ENCODE assay signal across 16 cellular contexts in genomic region chr13:100527644-100528043, GRCh38.
DNase-seq lines count a peak whose midpoint lies in the region; ATAC-seq and TF ChIP-seq lines count a peak whose summit lies in the region.
"Had no signal": no experiment of that assay in that cellular context is flagged by ENCODE, and none has a peak within 500 bp of the region (broad histone marks: within the 10 kb centered on the region; RNA-seq: fewer than 3 reads in every experiment).

No MANE protein-coding gene starts in this region.

- DNase-seq in activated naive CD4-positive, alpha-beta T cell treated with anti-CD3 and anti-CD28 coated beads, Interleukin-2, amount 10 ng/mL, durations not matched to agents 7 days and 5 days: peak; percentile 5
- DNase-seq in activated naive CD4-positive, alpha-beta T cell treated with anti-CD3 and anti-CD28 coated beads, Interleukin-2, amount 50 U/mL, for 72 hours (ENCODE audit: low spot score in 2 of 2): no peak
- DNase-seq in cerebellar cortex (ENCODE audit: low spot score): peak; percentile 18
- DNase-seq in osteoblast (ENCODE audit: insufficient read length, low spot score, missing footprints): peak; percentile 9
- no peak for DNase-seq in stimulated activated CD4-positive, alpha-beta T cell treated with anti-CD3 and anti-CD28 coated beads, Interleukin-2, amount 100 ng/mL, for 48 hours
- DNase-seq in CD14-positive monocyte (ENCODE audit: low spot score): no peak
- DNase-seq: Caco-2; CD4-positive, CD25-positive, alpha-beta regulatory T cell; DMS153; DND-41; GDM1; GM23248; H7; HCEC 1CT had no signal

- peaks cover 6% of the 10 kb centered on the region for H3K36me3 ChIP-seq in osteoblast (ENCODE audit: insufficient read depth, low read length)

- no peaks in the 10 kb centered on the region for H3K27me3 ChIP-seq in osteoblast (ENCODE audit: insufficient read depth, low read length)

- no peaks in the 10 kb centered on the region for H3K27me3 Mint-ChIP-seq in activated naive CD4-positive, alpha-beta T cell treated with anti-CD3 and anti-CD28 coated beads, Interleukin-2, amount 10 ng/mL, durations not matched to agents 7 days and 5 days
- peaks cover 0 to 4% (median 0%) of the 10 kb centered on the region in 3 donors for H3K27me3 Mint-ChIP-seq in CD14-positive monocyte (ENCODE audit: low read depth in 3 of 3)
- H3K27me3 Mint-ChIP-seq: CD4-positive, CD25-positive, alpha-beta regulatory T cell had no signal

- no peaks in the 10 kb centered on the region for H3K79me2 ChIP-seq in osteoblast (ENCODE audit: insufficient read depth, low read length)

- no peak overlapping the region for H2AFZ ChIP-seq in osteoblast (ENCODE audit: low read length)
- H2AFZ ChIP-seq: GM23248 had no signal

- H3K36me3 Mint-ChIP-seq in activated naive CD4-positive, alpha-beta T cell treated with anti-CD3 and anti-CD28 coated beads, Interleukin-2, amount 10 ng/mL, durations not matched to agents 7 days and 5 days: no peaks in the 10 kb centered on the region
- H3K36me3 Mint-ChIP-seq in activated naive CD4-positive, alpha-beta T cell treated with anti-CD3 and anti-CD28 coated beads, Interleukin-2, amount 50 U/mL, for 72 hours: no peaks in the 10 kb centered on the region
- H3K36me3 Mint-ChIP-seq in CD14-positive monocyte: peaks cover 11 to 13% of the 10 kb centered on the region in 2 donors

- no peak overlapping the region for H3K27ac Mint-ChIP-seq in activated naive CD4-positive, alpha-beta T cell treated with anti-CD3 and anti-CD28 coated beads, Interleukin-2, amount 10 ng/mL, durations not matched to agents 7 days and 5 days
- no peak overlapping the region for H3K27ac Mint-ChIP-seq in activated naive CD4-positive, alpha-beta T cell treated with anti-CD3 and anti-CD28 coated beads, Interleukin-2, amount 50 U/mL, for 72 hours
- no peak overlapping the region for H3K27ac Mint-ChIP-seq in CD14-positive monocyte
- H3K27ac Mint-ChIP-seq: CD8-positive, alpha-beta T cell had no signal

- H3K4me1 ChIP-seq in osteoblast (ENCODE audit: insufficient read depth, low read length): no peaks in the 10 kb centered on the region

- no peaks in the 10 kb centered on the region for H3K9me3 Mint-ChIP-seq in activated naive CD4-positive, alpha-beta T cell treated with anti-CD3 and anti-CD28 coated beads, Interleukin-2, amount 10 ng/mL, durations not matched to agents 7 days and 5 days
- H3K9me3 Mint-ChIP-seq in activated naive CD4-positive, alpha-beta T cell treated with anti-CD3 and anti-CD28 coated beads, Interleukin-2, amount 50 U/mL, for 72 hours: no peaks in the 10 kb centered on the region
- peaks cover 0 to 5% (median 0%) of the 10 kb centered on the region in 7 donors for H3K9me3 Mint-ChIP-seq in CD14-positive monocyte
- H3K9me3 Mint-ChIP-seq: CD4-positive, CD25-positive, alpha-beta regulatory T cell; CD8-positive, alpha-beta T cell had no signal

- H3K4me1 Mint-ChIP-seq in activated naive CD4-positive, alpha-beta T cell treated with anti-CD3 and anti-CD28 coated beads, Interleukin-2, amount 10 ng/mL, durations not matched to agents 7 days and 5 days: peaks cover 2% of the 10 kb centered on the region
- H3K4me1 Mint-ChIP-seq in CD14-positive monocyte: no peaks in the 10 kb centered on the region

- H3K4me3 Mint-ChIP-seq in activated naive CD4-positive, alpha-beta T cell treated with anti-CD3 and anti-CD28 coated beads, Interleukin-2, amount 10 ng/mL, durations not matched to agents 7 days and 5 days: no peak overlapping the region
- H3K4me3 Mint-ChIP-seq in CD14-positive monocyte: no peak overlapping the region
- H3K4me3 Mint-ChIP-seq: CD4-positive, CD25-positive, alpha-beta regulatory T cell; CD8-positive, alpha-beta T cell had no signal

- H3K9me3 ChIP-seq in osteoblast (ENCODE audit: low read depth, low read length): no peaks in the 10 kb centered on the region
- H3K9me3 ChIP-seq: Caco-2 had no signal

- no peaks in the 10 kb centered on the region for H4K20me1 ChIP-seq in osteoblast (ENCODE audit: insufficient read depth, low read length)

- no peak overlapping the region for H3K27ac ChIP-seq in osteoblast (ENCODE audit: low read depth, low read length)
- H3K27ac ChIP-seq: GM23248 had no signal

- CTCF ChIA-PET in activated naive CD4-positive, alpha-beta T cell treated with anti-CD3 and anti-CD28 coated beads, Interleukin-2, amount 10 ng/mL, durations not matched to agents 7 days and 5 days (lab: Charles Lee): interaction anchor here (1.4 kb wide), 1 partner anchor 13 kb away, joined by 5 read pairs; no protein-coding TSS in a partner anchor

- TF ChIP-seq CTCF in osteoblast (IDR thresholded peaks at IDR 0.05; ENCODE audit: extremely low read depth, low read depth, low read length) (no peak), CD14-positive monocyte (IDR thresholded peaks at IDR 0.05) (no peak)

- intact Hi-C loops in CD14-positive monocyte (cut with micrococcal nuclease): loop anchor here in 1 of 2 donors (10.0 kb wide), 1 partner anchor 873 kb away; no protein-coding TSS in a partner anchor

- H3K4me3 ChIP-seq in osteoblast (ENCODE audit: insufficient read depth, low read length): no peak overlapping the region
- H3K4me3 ChIP-seq: GM12878, GM23248 had no signal

- ATAC-seq in activated naive CD4-positive, alpha-beta T cell treated with anti-CD3 and anti-CD28 coated beads, Interleukin-2, amount 50 U/mL, for 72 hours: no peak
- ATAC-seq: CD8-positive, alpha-beta T cell; GM12878 had no signal

- H3K4me2 ChIP-seq in osteoblast (ENCODE audit: insufficient read depth, low read length): no peak overlapping the region

Comparison
In these comparisons a context has a peak if more than half of its experiments do, and no peak if none do; other contexts are left out.
1. DNase-seq: peak in activated naive CD4-positive, alpha-beta T cell treated with anti-CD3 and anti-CD28 coated beads, Interleukin-2, amount 10 ng/mL, durations not matched to agents 7 days and 5 days (single experiment), cerebellar cortex (single experiment) and osteoblast (single experiment); none in activated naive CD4-positive, alpha-beta T cell treated with anti-CD3 and anti-CD28 coated beads, Interleukin-2, amount 50 U/mL, for 72 hours (0 of 2), stimulated activated CD4-positive, alpha-beta T cell treated with anti-CD3 and anti-CD28 coated beads, Interleukin-2, amount 100 ng/mL, for 48 hours (0 of 2) and CD14-positive monocyte (single experiment).